Comparison of ENCODE assay signal across 9 cellular contexts in genomic region chr16:28187595-28188004, GRCh38. TPM values are rescaled to one million over a fixed set of nuclear protein-coding genes. Genes with fewer than 3 reads are reported as not detected.
DNase-seq lines count a peak whose midpoint lies in the region; ATAC-seq lines count a peak whose summit lies in the region.
"Had no signal": no experiment of that assay in that cellular context is flagged by ENCODE, and none has a peak within 500 bp of the region (broad histone marks: within the 10 kb centered on the region; RNA-seq: fewer than 3 reads in every experiment).

No MANE protein-coding gene starts in this region.

- no peaks in the 10 kb centered on the region for H3K9me3 Mint-ChIP-seq in natural killer cell treated with Interleukin-12 subunit alpha and Interleukin-12 subunit beta and Interleukin-15 and Interleukin-18, amount 100 ng/mL, for 72 hours

- H3K36me3 ChIP-seq in SJSA1 = peaks cover 50% of the 10 kb centered on the region

- H3K4me1 Mint-ChIP-seq in natural killer cell treated with Interleukin-12 subunit alpha and Interleukin-12 subunit beta and Interleukin-15 and Interleukin-18, amount 100 ng/mL, for 72 hours (ENCODE audit: low read depth in 2 of 2) = peaks cover 64 to 82% of the 10 kb centered on the region in 2 donors

- peak; percentile 55 for ATAC-seq in GM18868 (IDR thresholded peaks at IDR 0.05; ENCODE audit: unreplicated experiment)
- ATAC-seq in HG02852 (IDR thresholded peaks at IDR 0.05; ENCODE audit: unreplicated experiment) = peak; percentile 48
- peak; percentile 57 to 80 for ATAC-seq in natural killer cell treated with Interleukin-12 subunit alpha and Interleukin-12 subunit beta and Interleukin-15 and Interleukin-18, amount 100 ng/mL, for 72 hours
- no peak for ATAC-seq in GM19023 (IDR thresholded peaks at IDR 0.05; ENCODE audit: unreplicated experiment)

- peak overlapping the region; percentile 81 for H3K4me3 Mint-ChIP-seq in natural killer cell treated with Interleukin-12 subunit alpha and Interleukin-12 subunit beta and Interleukin-15 and Interleukin-18, amount 100 ng/mL, for 72 hours

- H3K36me3 Mint-ChIP-seq in natural killer cell treated with Interleukin-12 subunit alpha and Interleukin-12 subunit beta and Interleukin-15 and Interleukin-18, amount 100 ng/mL, for 72 hours = peaks cover 15% of the 10 kb centered on the region

- H3K27ac Mint-ChIP-seq in natural killer cell treated with Interleukin-12 subunit alpha and Interleukin-12 subunit beta and Interleukin-15 and Interleukin-18, amount 100 ng/mL, for 72 hours = peak overlapping the region; percentile 88 to 91

- no peaks in the 10 kb centered on the region for H3K27me3 ChIP-seq in SJSA1 (replicated peaks)

- no peaks in the 10 kb centered on the region for H3K27me3 Mint-ChIP-seq in natural killer cell treated with Interleukin-12 subunit alpha and Interleukin-12 subunit beta and Interleukin-15 and Interleukin-18, amount 100 ng/mL, for 72 hours

- H3K4me3 ChIP-seq in SJSA1 = no peak overlapping the region

- no peaks in the 10 kb centered on the region for H3K9me3 ChIP-seq in SJSA1 (replicated peaks)

- peak overlapping the region; percentile 47 for H3K27ac ChIP-seq in SJSA1

- H3K4me1 ChIP-seq in SJSA1 (replicated peaks) = peaks cover 75% of the 10 kb centered on the region

- no peak for DNase-seq in SJSA1 (ENCODE audit: low read depth in 1 of 2, low spot score in 2 of 2)
- DNase-seq in natural killer cell treated with Interleukin-12 subunit alpha and Interleukin-12 subunit beta and Interleukin-15 and Interleukin-18, amount 100 ng/mL, for 72 hours (ENCODE audit: low spot score) = no peak
- DNase-seq in NCI-H524 treated with DMSO at 0.1 percent for 48 hours (lab: John Stamatoyannopoulos, UW) = no peak
- DNase-seq in NCI-H345 (lab: John Stamatoyannopoulos, UW) = no peak
- DNase-seq in NCI-H1436 (lab: John Stamatoyannopoulos, UW) = no peak
- DNase-seq: midbrain had no signal

RNA-seq across cellular contexts. Expression of gene XPO6, which starts 24.2 kb away (rescaled TPM):
- 164 and 347 TPM in 2 replicates for total RNA-seq in SJSA1 (2014; rRNA removed; shearing (Covaris generic))
- 100 to 1,000 TPM; 212 to 386 TPM for total RNA-seq in natural killer cell treated with Interleukin-12 subunit alpha and Interleukin-12 subunit beta and Interleukin-15 and Interleukin-18, amount 100 ng/mL, for 72 hours
